ENCODE assay signal across 2 cellular contexts in the genomic region with DNA sequence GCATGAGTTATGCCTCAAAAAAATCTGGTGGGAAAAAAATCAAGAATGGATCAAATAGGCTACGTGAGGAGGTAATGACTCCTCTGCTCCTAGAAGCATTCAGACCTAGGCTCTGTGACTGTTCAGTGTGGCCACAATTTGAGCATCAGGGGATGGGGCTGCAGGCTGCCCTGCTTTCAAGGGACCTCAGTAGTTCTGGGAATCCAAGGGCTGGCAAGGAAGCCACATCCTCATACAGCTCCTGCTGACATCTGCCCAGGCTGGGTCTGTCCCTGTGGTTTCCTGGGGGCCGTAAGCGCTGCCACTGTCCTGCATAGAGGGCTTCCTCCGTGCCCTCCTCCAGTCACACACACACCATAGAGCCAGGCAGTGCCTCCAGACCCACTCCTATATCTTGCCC.
TF ChIP-seq lines count a peak whose summit lies in the region.

No MANE protein-coding gene starts in this region.

TF ChIP-seq in H1, 55 proteins besides CTCF, POLR2A, EP300 and RAD21:
- TF ChIP-seq SP2 (IDR thresholded peaks at IDR 0.05; ENCODE audit: low read length) (no peak), RXRA (IDR thresholded peaks at IDR 0.05; ENCODE audit: insufficient read depth, low read depth, low read length) (no peak), PHF8 (conservative IDR thresholded peaks at IDR 0.05; ENCODE audit: low read depth, low read length) (no peak), GTF2F1 (IDR thresholded peaks at IDR 0.05; ENCODE audit: borderline replicate concordance, low read depth, low read length) (no peak), SIRT6 (IDR thresholded peaks at IDR 0.05; ENCODE audit: low read length) (no peak), SIX5 (IDR thresholded peaks at IDR 0.05; ENCODE audit: low read depth, low read length) (no peak), BACH1 (IDR thresholded peaks at IDR 0.05; ENCODE audit: low read length) (no peak), HDAC2 (IDR thresholded peaks at IDR 0.05; ENCODE audit: borderline replicate concordance in 1 of 2, low read depth in 2 of 2, low read length in 2 of 2) (no peak), CREB1 (IDR thresholded peaks at IDR 0.05) (no peak)
- TF ChIP-seq, protein P1, sequence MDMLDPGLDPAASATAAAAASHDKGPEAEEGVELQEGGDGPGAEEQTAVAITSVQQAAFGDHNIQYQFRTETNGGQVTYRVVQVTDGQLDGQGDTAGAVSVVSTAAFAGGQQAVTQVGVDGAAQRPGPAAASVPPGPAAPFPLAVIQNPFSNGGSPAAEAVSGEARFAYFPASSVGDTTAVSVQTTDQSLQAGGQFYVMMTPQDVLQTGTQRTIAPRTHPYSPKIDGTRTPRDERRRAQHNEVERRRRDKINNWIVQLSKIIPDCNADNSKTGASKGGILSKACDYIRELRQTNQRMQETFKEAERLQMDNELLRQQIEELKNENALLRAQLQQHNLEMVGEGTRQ (IDR thresholded peaks at IDR 0.05; ENCODE audit: low read length) = no peak

TF ChIP-seq in WTC11, 78 proteins besides CTCF, POLR2A, EP300 and RAD21:
- no peak for TF ChIP-seq ZNF416 (CRISPR knock-in tag; IDR thresholded peaks at IDR 0.05)
- no peak for TF ChIP-seq JAZF1 (CRISPR knock-in tag; IDR thresholded peaks at IDR 0.05)
- no peak for TF ChIP-seq FOXP1 (CRISPR knock-in tag; IDR thresholded peaks at IDR 0.05; ENCODE audit: borderline replicate concordance)
- TF ChIP-seq, protein P2, sequence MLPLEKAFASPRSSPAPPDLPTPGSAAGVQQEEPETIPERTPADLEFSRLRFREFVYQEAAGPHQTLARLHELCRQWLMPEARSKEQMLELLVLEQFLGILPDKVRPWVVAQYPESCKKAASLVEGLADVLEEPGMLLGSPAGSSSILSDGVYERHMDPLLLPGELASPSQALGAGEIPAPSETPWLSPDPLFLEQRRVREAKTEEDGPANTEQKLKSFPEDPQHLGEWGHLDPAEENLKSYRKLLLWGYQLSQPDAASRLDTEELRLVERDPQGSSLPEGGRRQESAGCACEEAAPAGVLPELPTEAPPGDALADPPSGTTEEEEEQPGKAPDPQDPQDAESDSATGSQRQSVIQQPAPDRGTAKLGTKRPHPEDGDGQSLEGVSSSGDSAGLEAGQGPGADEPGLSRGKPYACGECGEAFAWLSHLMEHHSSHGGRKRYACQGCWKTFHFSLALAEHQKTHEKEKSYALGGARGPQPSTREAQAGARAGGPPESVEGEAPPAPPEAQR (CRISPR knock-in tag; IDR thresholded peaks at IDR 0.05) = no peak
